ENCODE assay signal across 21 cellular contexts in genomic region chr2:109270758-109271305, GRCh38.
DNase-seq lines count a peak whose midpoint lies in the region; ATAC-seq and TF ChIP-seq lines count a peak whose summit lies in the region.
"Had no signal": no experiment of that assay in that cellular context is flagged by ENCODE, and none has a peak within 500 bp of the region (broad histone marks: within the 10 kb centered on the region; RNA-seq: fewer than 3 reads in every experiment).

No MANE protein-coding gene starts in this region.

- H3K9me3 Mint-ChIP-seq in osteocyte (ENCODE audit: unreplicated experiment) = no peaks in the 10 kb centered on the region
- H3K9me3 Mint-ChIP-seq: mesothelial cell of epicardium had no signal

- H3K4me1 Mint-ChIP-seq in osteocyte (ENCODE audit: unreplicated experiment) = peaks cover 78% of the 10 kb centered on the region

- H3K4me3 Mint-ChIP-seq in osteocyte (ENCODE audit: unreplicated experiment) = no peak overlapping the region
- H3K4me3 Mint-ChIP-seq: mesothelial cell of epicardium had no signal

- no peaks in the 10 kb centered on the region for H3K36me3 Mint-ChIP-seq in osteocyte (ENCODE audit: unreplicated experiment)
- H3K36me3 Mint-ChIP-seq: mesothelial cell of epicardium had no signal

- H3K27ac Mint-ChIP-seq in osteocyte (ENCODE audit: unreplicated experiment) = peak overlapping the region; percentile 23
- H3K27ac Mint-ChIP-seq: mesothelial cell of epicardium had no signal

- H3K36me3 ChIP-seq in esophagus (ENCODE audit: control insufficient read depth in 2 of 2, insufficient read depth in 2 of 2, low read length in 1 of 2) = no peaks in the 10 kb centered on the region
- H3K36me3 ChIP-seq: pancreas, tibial nerve had no signal

- no peak for TF ChIP-seq CTCF in osteocyte (IDR thresholded peaks at IDR 0.05)

- H3K4me3 ChIP-seq in esophagus (ENCODE audit: low read depth in 1 of 2, low read length in 2 of 2) = no peak overlapping the region
- H3K4me3 ChIP-seq: pancreas, SK-N-MC, tibial nerve had no signal

- 41 to 55% methylated on average over 8 of the region's 8 CpGs for WGBS in esophagus, 2 donors

- H3K4me1 ChIP-seq in esophagus (ENCODE audit: control insufficient read depth in 2 of 2, insufficient read depth in 2 of 2, low read length in 1 of 2) = peaks cover 6 to 26% of the 10 kb centered on the region in 2 donors
- H3K4me1 ChIP-seq: pancreas had no signal

- H3K9me3 ChIP-seq in esophagus (ENCODE audit: control insufficient read depth in 2 of 2, insufficient read depth in 1 of 2, low read depth in 1 of 2, low read length in 1 of 2) = no peaks in the 10 kb centered on the region
- H3K9me3 ChIP-seq: pancreas, tibial nerve had no signal

- H3K27ac ChIP-seq in esophagus (ENCODE audit: low read depth in 2 of 2, low read length in 1 of 2) = peak overlapping the region; percentile 13 to 59
- H3K27ac ChIP-seq: 22Rv1, C4-2B, HL-60, pancreas, SK-N-MC, tibial nerve had no signal

- no peak for ATAC-seq in GM21717 (IDR thresholded peaks at IDR 0.05; ENCODE audit: unreplicated experiment)

- no peaks in the 10 kb centered on the region for H3K27me3 ChIP-seq in esophagus (ENCODE audit: control insufficient read depth in 1 of 2, insufficient read depth in 2 of 2, low read length in 2 of 2)
- H3K27me3 ChIP-seq: pancreas, tibial nerve had no signal

- H3K27me3 Mint-ChIP-seq in osteocyte (ENCODE audit: unreplicated experiment) = no peaks in the 10 kb centered on the region

- DNase-seq in DMS 273 (lab: John Stamatoyannopoulos, UW; ENCODE audit: unreplicated experiment) (peak; percentile 11), DMS 273 treated with DMSO at 0.1 percent for 48 hours (lab: John Stamatoyannopoulos, UW) (no peak), NCI-H2029 (lab: John Stamatoyannopoulos, UW) (peak; percentile 78), osteocyte (ENCODE audit: extremely low spot score, unreplicated experiment) (no peak), NCI-H524 (lab: John Stamatoyannopoulos, UW) (no peak)
- no peak for DNase-seq in stimulated activated CD4-positive, alpha-beta T cell treated with anti-CD3 and anti-CD28 coated beads, Interleukin-4, amount 100 ng/mL, for 1 hour
- DNase-seq: activated CD8-positive, alpha-beta memory T cell treated with anti-CD3 and anti-CD28 coated beads, Interleukin-2, amount 50 U/mL, for 4 hours; cortex of kidney; erythroblast; glutamatergic neuron; NCI-H1048; pancreas; T1000 had no signal

Comparison
In these comparisons a context has a peak if more than half of its experiments do, and no peak if none do; other contexts are left out.
1. DNase-seq: peak in DMS 273 (single experiment) and NCI-H2029 (single experiment); none in DMS 273 treated with DMSO at 0.1 percent for 48 hours (single experiment), osteocyte (single experiment), stimulated activated CD4-positive, alpha-beta T cell treated with anti-CD3 and anti-CD28 coated beads, Interleukin-4, amount 100 ng/mL, for 1 hour (single experiment) and NCI-H524 (0 of 2).